Comparison of ENCODE assay signal across 11 cellular contexts in genomic region chr5:72063219-72063819, GRCh38. TPM values are rescaled to one million over a fixed set of nuclear protein-coding genes. Genes with fewer than 3 reads are reported as not detected.
DNase-seq lines count a peak whose midpoint lies in the region; ATAC-seq, FAIRE-seq and TF ChIP-seq lines count a peak whose summit lies in the region.
"Had no signal": no experiment of that assay in that cellular context is flagged by ENCODE, and none has a peak within 500 bp of the region (broad histone marks: within the 10 kb centered on the region; RNA-seq: fewer than 3 reads in every experiment).

No MANE protein-coding gene starts in this region.

- peaks cover 41% of the 10 kb centered on the region for H3K4me1 ChIP-seq in A549
- H3K4me1 ChIP-seq: Caco-2 had no signal

- WGBS in A549 (ENCODE audit: missing lambda C conversion rate), result 53% methylated on average over 7 of the region's 7 CpGs

- no peak for TF ChIP-seq POLR2A in A549 (IDR thresholded peaks at IDR 0.05; ENCODE audit: low read length)

- no peak for TF ChIP-seq RAD21 in A549 (conservative IDR thresholded peaks at IDR 0.05 in 1 of 2, IDR thresholded peaks at IDR 0.05 in 1 of 2)

- POLR2A ChIA-PET in A549 (lab: Yijun Ruan, JAX), result no interaction called here

- no peaks in the 10 kb centered on the region for H3K9me3 ChIP-seq in A549
- H3K9me3 ChIP-seq: Caco-2, thoracic aorta had no signal

- ATAC-seq in A549 (no peak), GM21529 (IDR thresholded peaks at IDR 0.05; ENCODE audit: unreplicated experiment) (no peak)

- TF ChIP-seq EP300 in A549 (IDR thresholded peaks at IDR 0.05), result no peak

- DNase-seq in A549 (ENCODE audit: low read depth in 1 of 2, low spot score in 1 of 2) (peak in 1 of 2 experiments; percentile 23), GM19240 (ENCODE audit: insufficient read length, low spot score) (peak; percentile 10), RPMI8226 (peak; percentile 59), epithelial cell of esophagus (ENCODE audit: low read depth) (peak; percentile 48), NCI-H2107 (lab: John Stamatoyannopoulos, UW) (no peak), NCI-H2029 treated with DMSO at 0.1 percent for 48 hours (lab: John Stamatoyannopoulos, UW) (no peak)
- no peak for DNase-seq in activated effector memory CD4-positive, alpha-beta T cell treated with Interleukin-2 at 50 U/mL for 16 hours
- DNase-seq: NCI-H1092 treated with DMSO at 0.1 percent for 48 hours had no signal

- TF ChIP-seq CTCF in A549 (IDR thresholded peaks at IDR 0.05) (no peak), epithelial cell of esophagus (IDR thresholded peaks at IDR 0.05; ENCODE audit: insufficient read depth, low read depth, low read length, missing control alignments) (no peak)

- no peak for FAIRE-seq in A549 (lab: Jason Lieb, UNC)

- H3K4me2 ChIP-seq in A549, result no peak overlapping the region

- H3K27ac ChIP-seq in A549, result no peak overlapping the region
- H3K27ac ChIP-seq: thoracic aorta had no signal

- CTCF ChIA-PET in A549 (lab: Yijun Ruan, JAX), result no interaction called here

- H3K4me3 ChIP-seq in A549 (no peak overlapping the region), epithelial cell of esophagus (ENCODE audit: low read length) (no peak overlapping the region)
- H3K4me3 ChIP-seq: thoracic aorta had no signal

TF ChIP-seq in A549, 52 proteins besides CTCF, POLR2A, EP300 and RAD21:
- no peak for TF ChIP-seq HMGXB4 (CRISPR knock-in tag; IDR thresholded peaks at IDR 0.05; ENCODE audit: borderline replicate concordance)
- TF ChIP-seq REST (IDR thresholded peaks at IDR 0.05), result peak; percentile 95
- TF ChIP-seq BHLHE40 (IDR thresholded peaks at IDR 0.05; ENCODE audit: low read depth, low read length), result no peak
- TF ChIP-seq ZC3H11A (IDR thresholded peaks at IDR 0.05), result no peak

RNA-seq across cellular contexts. Expression of gene MAP1B, which starts 44.0 kb away (rescaled TPM):
- polyA plus RNA-seq in A549 (2011; rRNA removed) (73.0 and 93.0 TPM in 2 replicates), A549 (2017; fragmentation: RNase III; extraction: RNeasy Plus Mini Kit Qiagen cat#74134 plus additional on column Dnase treatment) (37.1 to 49.1 TPM (median 40.2 TPM) in 3 replicates)
- 16.2 and 17.0 TPM in 2 replicates for polyA plus RNA-seq in A549 (2012; cell fraction: cytosol; rRNA removed)
- polyA plus RNA-seq in A549 (2012; cell fraction: nucleus; rRNA removed), result 53.5 and 54.6 TPM in 2 replicates
- polyA minus RNA-seq in A549 (2011; rRNA and poly(A)+ RNA removed), result 191 and 227 TPM in 2 replicates

Comparison
In these comparisons a context has a peak if more than half of its experiments do, and no peak if none do; other contexts are left out.
1. DNase-seq: peak in GM19240 (single experiment), RPMI8226 (single experiment) and epithelial cell of esophagus (single experiment); none in NCI-H2107 (single experiment), activated effector memory CD4-positive, alpha-beta T cell treated with Interleukin-2 at 50 U/mL for 16 hours (single experiment) and NCI-H2029 treated with DMSO at 0.1 percent for 48 hours (single experiment).